Comparison of ENCODE assay signal across 17 cellular contexts in genomic region chr3:19652336-19652735, GRCh38.
DNase-seq lines count a peak whose midpoint lies in the region; FAIRE-seq and TF ChIP-seq lines count a peak whose summit lies in the region.
"Had no signal": no experiment of that assay in that cellular context is flagged by ENCODE, and none has a peak within 500 bp of the region (broad histone marks: within the 10 kb centered on the region; RNA-seq: fewer than 3 reads in every experiment).

No MANE protein-coding gene starts in this region.

- H4K91ac ChIP-seq in H1 (replicated peaks; ENCODE audit: insufficient read length, low read length): no peak overlapping the region

- H3K79me1 ChIP-seq in H1 (ENCODE audit: low read depth, low read length): no peaks in the 10 kb centered on the region
- no peaks in the 10 kb centered on the region for H3K79me1 ChIP-seq in mesendoderm (ENCODE audit: low read length)

- H2BK5ac ChIP-seq in H1 (ENCODE audit: low read depth, low read length) (no peak overlapping the region), mesendoderm (ENCODE audit: low read length) (no peak overlapping the region)

- POLR2A ChIA-PET in H1 (lab: Charles Lee; ENCODE audit: partially characterized antibody): no interaction called here

- no peak overlapping the region for H3K4ac ChIP-seq in H1 (replicated peaks; ENCODE audit: insufficient read length, low read depth, low read length)
- H3K4ac ChIP-seq in mesendoderm (ENCODE audit: low read depth, low read length): no peak overlapping the region

- TF ChIP-seq CTCF in H1 (IDR thresholded peaks at IDR 0.05; ENCODE audit: control extremely low read depth in 1 of 3, insufficient read depth in 1 of 3, low read depth in 1 of 3, low read length in 3 of 3) (no peak), vagina (IDR thresholded peaks at IDR 0.05) (no peak)

- TF ChIP-seq POLR2A in H1 (IDR thresholded peaks at IDR 0.05; ENCODE audit: control extremely low read depth in 1 of 2, low read depth in 2 of 2, low read length in 2 of 2) (no peak), vagina (IDR thresholded peaks at IDR 0.05) (no peak)

- no peak overlapping the region for H4K5ac ChIP-seq in H1 (ENCODE audit: insufficient read length, low read depth, low read length)
- H4K5ac ChIP-seq in mesendoderm (ENCODE audit: low read length): no peak overlapping the region

- no peak overlapping the region for H4K8ac ChIP-seq in H1 (ENCODE audit: extremely low read depth, insufficient read depth, low read length)
- no peak overlapping the region for H4K8ac ChIP-seq in mesendoderm (ENCODE audit: low read depth, low read length)

- no peaks in the 10 kb centered on the region for H3K23me2 ChIP-seq in H1 (ENCODE audit: low read depth, low read length)

- no peak overlapping the region for H3K4me2 ChIP-seq in H1 (ENCODE audit: insufficient read depth in 1 of 2, low read depth in 2 of 2, low read length in 2 of 2)
- no peak overlapping the region for H3K4me2 ChIP-seq in mesendoderm (ENCODE audit: low read length)
- H3K4me2 ChIP-seq: BLaER1 treated with 17β-estradiol and CSF1 and Interleukin-3, amounts not matched to agents 10 nM and 100 nM; KMS-11 had no signal

- no peak for TF ChIP-seq EP300 in H1 (IDR thresholded peaks at IDR 0.05; ENCODE audit: borderline replicate concordance in 1 of 2, low read depth in 2 of 2, low read length in 2 of 2)

- H3K27me3 ChIP-seq in H7 (ENCODE audit: control insufficient read depth, insufficient read depth, low read length): no peaks in the 10 kb centered on the region
- no peaks in the 10 kb centered on the region for H3K27me3 ChIP-seq in HUES48 (ENCODE audit: control insufficient read depth, insufficient read depth, low read length)
- no peaks in the 10 kb centered on the region for H3K27me3 ChIP-seq in H1 (replicated peaks in 1 of 4; ENCODE audit: control insufficient read depth in 3 of 4, extremely low read depth in 1 of 4, insufficient read depth in 3 of 4, low read length in 3 of 4)
- H3K27me3 ChIP-seq in mesendoderm (ENCODE audit: insufficient read depth, low read length, poor library complexity): no peaks in the 10 kb centered on the region
- no peaks in the 10 kb centered on the region for H3K27me3 ChIP-seq in vagina
- H3K27me3 ChIP-seq: BLaER1 treated with 17β-estradiol and CSF1 and Interleukin-3, amounts not matched to agents 10 nM and 100 nM had no signal

- H3K79me2 ChIP-seq in H1 (ENCODE audit: control insufficient read depth in 1 of 2, insufficient read depth in 2 of 2, low read length in 2 of 2) (no peaks in the 10 kb centered on the region), mesendoderm (ENCODE audit: control insufficient read depth, insufficient read depth, low read length) (no peaks in the 10 kb centered on the region)

- H3K14ac ChIP-seq in H1 (ENCODE audit: insufficient read length): no peak overlapping the region

- H3K27ac ChIP-seq in HUES48 (ENCODE audit: low read depth, low read length) (peak overlapping the region; percentile 62), H1 (ENCODE audit: low read depth, low read length) (no peak overlapping the region), mesendoderm (ENCODE audit: low read depth, low read length) (peak overlapping the region; percentile 15), vagina (no peak overlapping the region)
- H3K27ac ChIP-seq: BLaER1 treated with 17β-estradiol and CSF1 and Interleukin-3, amounts not matched to agents 10 nM and 100 nM; KMS-11 had no signal

- peak; percentile 45 for FAIRE-seq in H1 (lab: Jason Lieb, UNC)
- FAIRE-seq: GM12892, GM18507 had no signal

- H3K23ac ChIP-seq in H1 (ENCODE audit: insufficient read length) (no peak overlapping the region), mesendoderm (ENCODE audit: low read length) (no peak overlapping the region)

- H3K36me3 ChIP-seq in H7 (replicated peaks; ENCODE audit: control insufficient read depth, insufficient read depth, low read length): no peaks in the 10 kb centered on the region
- H3K36me3 ChIP-seq in HUES48 (ENCODE audit: control insufficient read depth, insufficient read depth, low read length): no peaks in the 10 kb centered on the region
- no peaks in the 10 kb centered on the region for H3K36me3 ChIP-seq in H1 (ENCODE audit: control insufficient read depth in 2 of 4, insufficient read depth in 4 of 4, low read length in 3 of 4)
- no peaks in the 10 kb centered on the region for H3K36me3 ChIP-seq in mesendoderm (ENCODE audit: control insufficient read depth, insufficient read depth, low read length)
- no peaks in the 10 kb centered on the region for H3K36me3 ChIP-seq in vagina
- H3K36me3 ChIP-seq: BLaER1 treated with 17β-estradiol and CSF1 and Interleukin-3, amounts not matched to agents 10 nM and 100 nM had no signal

- intact Hi-C loops in vagina (cut with DNase I): no loop called here

- H3K56ac ChIP-seq in H1 (replicated peaks; ENCODE audit: insufficient read length, low read depth, low read length) (no peak overlapping the region), mesendoderm (ENCODE audit: low read length) (peak overlapping the region; percentile 25)

- H2BK120ac ChIP-seq in H1 (replicated peaks; ENCODE audit: low read depth, low read length): no peak overlapping the region
- H2BK120ac ChIP-seq in mesendoderm (ENCODE audit: low read depth, low read length): peak overlapping the region; percentile 37

- H2BK20ac ChIP-seq in H1 (ENCODE audit: low read length): no peak overlapping the region

- TF ChIP-seq RAD21 in H1 (IDR thresholded peaks at IDR 0.05 in 1 of 2, conservative IDR thresholded peaks at IDR 0.05 in 1 of 2; ENCODE audit: low read depth in 2 of 2, low read length in 2 of 2): no peak

- H3K4me1 ChIP-seq in HUES48 (ENCODE audit: control insufficient read depth, insufficient read depth, low read length): peaks cover 11% of the 10 kb centered on the region
- peaks cover 0 to 14% (median 0%) of the 10 kb centered on the region in 4 experiments; a peak in 2 of 7 replicates for H3K4me1 ChIP-seq in H1 (replicated peaks in 1 of 4; ENCODE audit: control insufficient read depth in 3 of 4, insufficient read depth in 4 of 4, low read length in 3 of 4)
- H3K4me1 ChIP-seq in mesendoderm (ENCODE audit: control insufficient read depth, low read depth, low read length): peaks cover 8% of the 10 kb centered on the region
- H3K4me1 ChIP-seq in vagina: no peaks in the 10 kb centered on the region
- H3K4me1 ChIP-seq: BLaER1 treated with 17β-estradiol and CSF1 and Interleukin-3, amounts not matched to agents 10 nM and 100 nM had no signal

- H3K9ac ChIP-seq in HUES48 (ENCODE audit: low read depth, low read length) (no peak overlapping the region), H1 (replicated peaks in 1 of 4; ENCODE audit: extremely low read depth in 1 of 4, low read depth in 3 of 4, low read length in 3 of 4) (no peak overlapping the region), mesendoderm (ENCODE audit: low read length) (no peak overlapping the region)
- H3K9ac ChIP-seq: BLaER1 treated with 17β-estradiol and CSF1 and Interleukin-3, amounts not matched to agents 10 nM and 100 nM; KMS-11 had no signal

- CTCF ChIA-PET in H1 (lab: Charles Lee; ENCODE audit: partially characterized antibody): interaction anchor here (0.9 to 2.5 kb wide), 5 partner anchors 10 to 304 kb away, joined by 3 to 10 read pairs (median 6); no protein-coding TSS in a partner anchor

- H2BK15ac ChIP-seq in H1 (ENCODE audit: low read length) (no peak overlapping the region), mesendoderm (replicated peaks; ENCODE audit: low read depth) (no peak overlapping the region)

- H3K18ac ChIP-seq in H1 (ENCODE audit: extremely low read depth, low read length) (no peak overlapping the region), mesendoderm (ENCODE audit: low read length) (no peak overlapping the region)

- H2AK5ac ChIP-seq in H1 (ENCODE audit: low read depth, low read length) (no peak overlapping the region), mesendoderm (ENCODE audit: low read length) (no peak overlapping the region)

- no peak overlapping the region for H2BK12ac ChIP-seq in H1 (ENCODE audit: low read depth, low read length)

- H2AFZ ChIP-seq in H1 (ENCODE audit: low read length): no peak overlapping the region

- DNase-seq in H7 (peak; percentile 30), H1 (ENCODE audit: low read depth in 1 of 2, low spot score in 2 of 2) (no peak), mesendoderm (peak; percentile 76), NCI-H2227 treated with DMSO at 0.1 percent for 48 hours (lab: John Stamatoyannopoulos, UW) (no peak), HT-29 (ENCODE audit: low spot score) (no peak), NCI-H1417 treated with DMSO at 0.1 percent for 48 hours (lab: John Stamatoyannopoulos, UW) (no peak), vagina (ENCODE audit: extremely low spot score in 2 of 2) (no peak)
- DNase-seq: CD8-positive, alpha-beta T cell; COR-L47; DMS153; DMS79; GDM1 had no signal

- H3K4me3 ChIP-seq in H7 (ENCODE audit: insufficient read depth, low read depth, low read length): no peak overlapping the region
- no peak overlapping the region for H3K4me3 ChIP-seq in HUES48 (ENCODE audit: low read depth, low read length)
- no peak overlapping the region for H3K4me3 ChIP-seq in H1 (ENCODE audit: extremely low read depth in 1 of 4, insufficient read depth in 2 of 4, low read depth in 3 of 4, low read length in 4 of 4)
- H3K4me3 ChIP-seq in mesendoderm (ENCODE audit: low read length): no peak overlapping the region
- no peak overlapping the region for H3K4me3 ChIP-seq in vagina
- H3K4me3 ChIP-seq: BLaER1 treated with 17β-estradiol and CSF1 and Interleukin-3, amounts not matched to agents 10 nM and 100 nM had no signal

- peaks cover 10% of the 10 kb centered on the region for H3K9me3 ChIP-seq in HUES48 (ENCODE audit: control insufficient read depth, insufficient read depth, low read length)
- peaks cover 4 to 9% of the 10 kb centered on the region in 2 experiments; a peak in 3 of 4 replicates for H3K9me3 ChIP-seq in H1 (ENCODE audit: insufficient read depth in 2 of 2, low read depth in 1 of 2, low read length in 1 of 2)
- no peaks in the 10 kb centered on the region for H3K9me3 ChIP-seq in vagina

- no peaks in the 10 kb centered on the region for H4K20me1 ChIP-seq in H1 (replicated peaks in 1 of 2; ENCODE audit: control insufficient read depth in 1 of 2, insufficient read depth in 2 of 2, low read length in 2 of 2)
- H4K20me1 ChIP-seq: BLaER1 treated with 17β-estradiol and CSF1 and Interleukin-3, amounts not matched to agents 10 nM and 100 nM had no signal

TF ChIP-seq in H1, 55 proteins besides CTCF, POLR2A, EP300 and RAD21:
- TF ChIP-seq CHD1 (IDR thresholded peaks at IDR 0.05; ENCODE audit: low read depth, low read length): no peak
- peak; percentile 14 for TF ChIP-seq NANOG (IDR thresholded peaks at IDR 0.05; ENCODE audit: insufficient read depth, low read depth, low read length, poor library complexity, severe bottlenecking)

Comparison
In these comparisons a context has a peak if more than half of its experiments do, and no peak if none do; other contexts are left out.
1. DNase-seq: peak in H7 (single experiment) and mesendoderm (single experiment); none in H1 (0 of 2), NCI-H2227 treated with DMSO at 0.1 percent for 48 hours (single experiment), HT-29 (single experiment), NCI-H1417 treated with DMSO at 0.1 percent for 48 hours (single experiment) and vagina (0 of 2).
2. H3K27ac ChIP-seq: peak in HUES48 (single experiment) and mesendoderm (single experiment); none in H1 (single experiment) and vagina (single experiment).